30 cellular contexts compared by ENCODE assay signal in genomic region chr17:45391918-45392317, GRCh38.
"Had no signal": no experiment of that assay in that cellular context is flagged by ENCODE, and none has a peak within 500 bp of the region (broad histone marks: within the 10 kb centered on the region; RNA-seq: fewer than 3 reads in every experiment).

No MANE protein-coding gene starts in this region.

- H3K9me3 Mint-ChIP-seq: activated B cell treated with CpG ODN at 0.5 μM for 24 hours; activated naive CD4-positive, alpha-beta T cell treated with anti-CD3 and anti-CD28 coated beads for 36 hours; nephron; T-cell; T-helper 2 cell treated with Interferon-gamma antibody and Interleukin-4, amounts not matched to agents 5 μg/mL and 100 μg/mL, for 36 hours had no signal

- H3K4me2 ChIP-seq: hepatocyte, smooth muscle cell had no signal

- H3K4me3 Mint-ChIP-seq: activated B cell treated with CpG ODN at 0.5 μM for 24 hours; activated naive CD4-positive, alpha-beta T cell treated with anti-CD3 and anti-CD28 coated beads for 36 hours; nephron; T-cell; T-helper 2 cell treated with Interferon-gamma antibody and Interleukin-4, amounts not matched to agents 5 μg/mL and 100 μg/mL, for 36 hours had no signal

- H3K4me1 Mint-ChIP-seq: activated B cell treated with CpG ODN at 0.5 μM for 24 hours had no signal

- H3K36me3 ChIP-seq: brain microvascular endothelial cell had no signal

- FAIRE-seq: astrocyte, endothelial cell of umbilical vein had no signal

- H2AFZ ChIP-seq: hepatocyte, parathyroid adenoma had no signal

- H3K4me3 ChIP-seq: coronary artery, dorsolateral prefrontal cortex, gastroesophageal sphincter, hepatocyte, psoas muscle, smooth muscle cell, suprapubic skin, tibial artery, upper lobe of right lung had no signal

- H3K27me3 ChIP-seq: brain microvascular endothelial cell, hepatocyte, suprapubic skin, upper lobe of right lung had no signal

- H3K27ac ChIP-seq: brain microvascular endothelial cell, coronary artery, dorsolateral prefrontal cortex, gastroesophageal sphincter, hepatocyte, parathyroid adenoma, psoas muscle, suprapubic skin, tibial artery, upper lobe of right lung had no signal

- H3K79me2 ChIP-seq: hepatocyte, parathyroid adenoma had no signal

- H3K27ac Mint-ChIP-seq: activated B cell treated with CpG ODN at 0.5 μM for 24 hours; activated naive CD4-positive, alpha-beta T cell treated with anti-CD3 and anti-CD28 coated beads for 36 hours; nephron; T-cell; T-helper 2 cell treated with Interferon-gamma antibody and Interleukin-4, amounts not matched to agents 5 μg/mL and 100 μg/mL, for 36 hours had no signal

- ATAC-seq: gastroesophageal sphincter, psoas muscle, T-cell, upper lobe of right lung had no signal

- H3K9ac ChIP-seq: parathyroid adenoma had no signal

- H3K4me1 ChIP-seq: parathyroid adenoma, psoas muscle, upper lobe of right lung had no signal

- DNase-seq: activated B cell treated with CpG ODN at 0.5 μM for 24 hours; activated CD4-positive, alpha-beta T cell treated with anti-CD3 and anti-CD28 coated beads for 48 hours; activated CD4-positive, alpha-beta T cell treated with anti-CD3 and anti-CD28 coated beads, Interleukin-2, amount 50 U/mL, for 48 hours; activated CD8-positive, alpha-beta memory T cell treated with anti-CD3 and anti-CD28 coated beads for 24 hours; activated effector memory CD4-positive, alpha-beta T cell treated with anti-CD3 and anti-CD28 coated beads, Interleukin-2, amount 50 U/mL, for 16 hours; activated naive CD4-positive, alpha-beta T cell treated with anti-CD3 and anti-CD28 coated beads for 36 hours; amniotic stem cell; brain microvascular endothelial cell; dorsolateral prefrontal cortex; effector memory CD4-positive, alpha-beta T cell; islet precursor cell; midbrain; psoas muscle; stimulated activated CD4-positive, alpha-beta T cell treated with anti-CD3 and anti-CD28 coated beads, Interleukin-1b, Interleukin-23, amount 100 ng/mL, for 48 hours; stimulated activated CD4-positive, alpha-beta T cell treated with anti-CD3 and anti-CD28 coated beads, Interleukin-4, amount 100 ng/mL, for 4 hours; stimulated activated CD8-positive, alpha-beta memory T cell treated with anti-CD3 and anti-CD28 coated beads, Interleukin-4, amount 100 ng/mL, for 48 hours; stimulated activated naive CD4-positive, alpha-beta T cell; T-cell; tibial artery; upper lobe of right lung had no signal

- H3K9me3 ChIP-seq: gastroesophageal sphincter, psoas muscle, suprapubic skin, tibial artery, upper lobe of right lung had no signal
